In genomic region chr4:81460837-81461233, GRCh38 we compare ENCODE assay signal across 23 cellular contexts. TPM values are rescaled to one million over a fixed set of nuclear protein-coding genes. Genes with fewer than 3 reads are reported as not detected.
"Had no signal": no experiment of that assay in that cellular context is flagged by ENCODE, and none has a peak within 500 bp of the region (broad histone marks: within the 10 kb centered on the region; RNA-seq: fewer than 3 reads in every experiment).

No MANE protein-coding gene starts in this region.

- H3K9me3 Mint-ChIP-seq: immature natural killer cell, natural killer cell, neural crest cell, type B pancreatic cell had no signal

- H3K4me3 Mint-ChIP-seq: immature natural killer cell, natural killer cell, type B pancreatic cell had no signal

- H3K4me1 ChIP-seq: gastroesophageal sphincter, right atrium auricular region, thyroid gland had no signal

- H3K9me3 ChIP-seq: gastroesophageal sphincter, left ventricle myocardium inferior, lower lobe of right lung, ovary, right atrium auricular region, stomach, thyroid gland had no signal

- ATAC-seq: esophagus mucosa, gastroesophageal sphincter had no signal

- H3K36me3 ChIP-seq: ovary had no signal

- H3K27me3 ChIP-seq: gastroesophageal sphincter, ovary, right atrium auricular region, stomach, thyroid gland had no signal

- DNase-seq: cerebellar nuclear complex; effector CD8-positive, alpha-beta T cell; immature natural killer cell; left ventricle myocardium inferior; lower lobe of right lung; mesenchymal stem cell; midbrain; natural killer cell; ovary; small intestine; stimulated activated CD4-positive, alpha-beta T cell treated with anti-CD3 and anti-CD28 coated beads, Interleukin-12 subunit alpha, Interleukin-12 subunit beta, amount 100 ng/mL, for 4 hours; stomach; thyroid gland had no signal

- H3K4me3 ChIP-seq: gastroesophageal sphincter, left ventricle myocardium inferior, lower lobe of right lung, ovary, right atrium auricular region, stomach, thyroid gland had no signal

- H3K27ac ChIP-seq: gastroesophageal sphincter, left ventricle myocardium inferior, lower lobe of right lung, ovary, right atrium auricular region, stomach, thyroid gland had no signal

- H3K27ac Mint-ChIP-seq: type B pancreatic cell had no signal

- FAIRE-seq: colon, endometrium, keratinocyte, small intestine, urothelium cell line had no signal

RNA-seq across cellular contexts. Expression of gene RASGEF1B, which starts 10.9 kb away (rescaled TPM):
- total RNA-seq: fibroblast of villous mesenchyme had no signal
